Comparison of ENCODE assay signal across 2 cellular contexts in genomic region chr5:1021969-1022336, GRCh38. TPM values are rescaled to one million over a fixed set of nuclear protein-coding genes. Genes with fewer than 3 reads are reported as not detected.
"Had no signal": no experiment of that assay in that cellular context is flagged by ENCODE, and none has a peak within 500 bp of the region (broad histone marks: within the 10 kb centered on the region; RNA-seq: fewer than 3 reads in every experiment).

No MANE protein-coding gene starts in this region.

RNA-seq across cellular contexts. Expression of gene NKD2, which starts 13.4 kb away (rescaled TPM):
- total RNA-seq: SJCRH30 had no signal
- polyA plus RNA-seq: IgD-negative memory B cell had no signal
